Comparison of ENCODE assay signal across 8 cellular contexts in genomic region chr5:59039003-59039295, GRCh38.
A peak's percentile ranks its signal among the peaks of the same experiment; 100 is the strongest.
DNase-seq lines count a peak whose midpoint lies in the region; ATAC-seq, FAIRE-seq and TF ChIP-seq lines count a peak whose summit lies in the region.

No MANE protein-coding gene starts in this region.

- H3K9me3 Mint-ChIP-seq in brain, result no peaks in the 10 kb centered on the region

- H3K4me1 ChIP-seq in HepG2 (ENCODE audit: insufficient read depth, low read length) (peaks cover 64% of the 10 kb centered on the region), transverse colon (peaks cover 0 to 47% (median 30%) of the 10 kb centered on the region in 4 donors)

- peaks cover 8% of the 10 kb centered on the region for H3K36me3 Mint-ChIP-seq in brain

- no peaks in the 10 kb centered on the region; the same call in 1 of the 2 replicates for H4K20me1 ChIP-seq in HepG2 (ENCODE audit: insufficient read depth, low read length)

- CTCF ChIA-PET in HepG2 (lab: Yijun Ruan, JAX; ENCODE audit: low intra/inter-chr PET ratio, low total read pairs), result no interaction called here

- H3K9me3 ChIP-seq in HepG2 (ENCODE audit: low read length) (no peaks in the 10 kb centered on the region), transverse colon (no peaks in the 10 kb centered on the region)

- in situ Hi-C loops in HepG2 (cut with HindIII; ENCODE audit: extremely low pct_ligation_motif_present, low pct_unique_long_range_greater_than_20kb) (loop anchor here (10.0 kb wide), 1 partner anchor 126 kb away; no protein-coding TSS in a partner anchor), transverse colon (cut with MboI; ENCODE audit: low pct_ligation_motif_present in 1 of 4, low pct_unique_long_range_greater_than_20kb in 1 of 4, low sequenced_read_pairs in 3 of 4) (loop anchor here in 1 of 4 donors (25.0 kb wide), 1 partner anchor 123 kb away; no protein-coding TSS in a partner anchor)

- peaks cover 73% of the 10 kb centered on the region for H3K4me1 Mint-ChIP-seq in brain

- H3K9ac ChIP-seq in HepG2 (ENCODE audit: insufficient read depth, low read depth, low read length), result peak overlapping the region; percentile 61

- TF ChIP-seq POLR2A in HepG2 (IDR thresholded peaks at IDR 0.05; ENCODE audit: insufficient read depth in 1 of 2, low read depth in 2 of 2, low read length in 2 of 2) (no peak), transverse colon (IDR thresholded peaks at IDR 0.05) (no peak)

- no peak for DNase-seq in HepG2 (ENCODE audit: low spot score)
- no peak for DNase-seq in transverse colon
- DNase-seq in middle frontal gyrus (ENCODE audit: extremely low spot score, low spot score), result no peak
- DNase-seq in NCI-H1694 (lab: John Stamatoyannopoulos, UW), result no peak
- no peak for DNase-seq in NCI-H748 treated with DMSO at 0.1 percent for 48 hours (lab: John Stamatoyannopoulos, UW)

- no peak for FAIRE-seq in HepG2 (lab: Jason Lieb, UNC)

- intact Hi-C loops in HepG2 (cut with micrococcal nuclease; ENCODE audit: unreplicated experiment) (no loop called here), transverse colon (cut with DNase I; ENCODE audit: low total_unique reads) (loop anchor here (2.0 to 10.0 kb wide), 3 partner anchors 33 to 136 kb away; no protein-coding TSS in a partner anchor)

- no peak overlapping the region for H2AFZ ChIP-seq in HepG2 (ENCODE audit: low read length)

- no CpG with 5 or more reads among the region's 29 CpGs for WGBS in HepG2 (ENCODE audit: low lambda C conversion rate)
- WGBS in transverse colon (ENCODE audit: low coverage in 1 of 2), 2 donors, result 6% methylated on average over 15 of the region's 29 CpGs; no CpG with 5 or more reads in 1 of the 2 donors

- TF ChIP-seq CTCF in brain (conservative IDR thresholded peaks at IDR 0.05), result no peak
- no peak for TF ChIP-seq CTCF in HepG2 (CRISPR knock-in tag; IDR thresholded peaks at IDR 0.05)
- no peak for TF ChIP-seq CTCF in transverse colon (IDR thresholded peaks at IDR 0.05)

- no TSS peak for BruUV-seq in HepG2 (replicated peaks; lab: Mats Ljungman, UMichigan)

- TF ChIP-seq EP300 in HepG2 (IDR thresholded peaks at IDR 0.05; ENCODE audit: low read depth in 2 of 2, low read length in 2 of 2) (no peak), HepG2 (CRISPR knock-in tag; IDR thresholded peaks at IDR 0.05; ENCODE audit: borderline replicate concordance) (no peak), transverse colon (IDR thresholded peaks at IDR 0.05; ENCODE audit: low read depth) (no peak)

- POLR2A ChIA-PET in HepG2 (lab: Yijun Ruan, JAX), result interaction anchor here (1.1 to 1.6 kb wide), 2 partner anchors 41 to 56 kb away, joined by 3 read pairs; no protein-coding TSS in a partner anchor

- peak overlapping the region; percentile 88 to 95 (median 93) for H3K4me3 Mint-ChIP-seq in brain

- no peak for TF ChIP-seq RAD21 in HepG2 (CRISPR knock-in tag; IDR thresholded peaks at IDR 0.05)

- peak overlapping the region; percentile 57 for H3K27ac ChIP-seq in HepG2 (ENCODE audit: extremely low read length, insufficient read depth, low read length)
- peak overlapping the region; percentile 73 to 86 (median 80) for H3K27ac ChIP-seq in transverse colon

- H3K27me3 ChIP-seq in HepG2 (ENCODE audit: control insufficient read depth in 1 of 2, insufficient read depth in 2 of 2, low read length in 2 of 2) (peaks cover 0 to 13% of the 10 kb centered on the region in 2 experiments; a peak in 1 of 5 replicates), transverse colon (no peaks in the 10 kb centered on the region)

- H3K36me3 ChIP-seq in HepG2 (replicated peaks in 1 of 2; ENCODE audit: control insufficient read depth in 1 of 2, insufficient read depth in 2 of 2, low read length in 2 of 2) (no peaks in the 10 kb centered on the region), transverse colon (no peaks in the 10 kb centered on the region)

- ATAC-seq in GM18861 (IDR thresholded peaks at IDR 0.05; ENCODE audit: unreplicated experiment) (peak; percentile 29), HG03432 (IDR thresholded peaks at IDR 0.05; ENCODE audit: unreplicated experiment) (peak; percentile 49), HepG2 (peak; percentile 48)

- H3K4me3 ChIP-seq in HepG2 (replicated peaks in 1 of 3; ENCODE audit: insufficient read depth in 1 of 3, low read depth in 2 of 3, low read length in 3 of 3) (peak overlapping the region; percentile 58 to 77 (median 64)), transverse colon (peak overlapping the region; percentile 53 to 82 (median 58))

- H3K27ac Mint-ChIP-seq in brain, result peak overlapping the region in 4 of 5 experiments; percentile 76 to 90 (median 80)

- peaks cover 41% of the 10 kb centered on the region for H3K27me3 Mint-ChIP-seq in brain

- peak overlapping the region; percentile 77 for H3K4me2 ChIP-seq in HepG2 (ENCODE audit: low read depth, low read length)

- peaks cover 3% of the 10 kb centered on the region for H3K79me2 ChIP-seq in HepG2 (ENCODE audit: insufficient read depth, low read length)

TF ChIP-seq in HepG2, 621 proteins besides CTCF, POLR2A, EP300 and RAD21 (continues in another document):
- TF ChIP-seq ZNF10 (CRISPR knock-in tag; IDR thresholded peaks at IDR 0.05; ENCODE audit: borderline replicate concordance, low read depth), result no peak
- TF ChIP-seq ZMAT3 (CRISPR knock-in tag; conservative IDR thresholded peaks at IDR 0.05), result 0 out of 2 replicates have a peak, but pooled peaks have one; percentile 18
- no peak for TF ChIP-seq ZFAT (CRISPR knock-in tag; conservative IDR thresholded peaks at IDR 0.05)
- TF ChIP-seq TFDP1 (CRISPR knock-in tag; IDR thresholded peaks at IDR 0.05; ENCODE audit: borderline replicate concordance), result peak; percentile 43
- peak; percentile 5; the same call in 1 of the 2 replicates for TF ChIP-seq FOXO1 (CRISPR knock-in tag; IDR thresholded peaks at IDR 0.05)
- TF ChIP-seq ZSCAN25 (CRISPR knock-in tag; IDR thresholded peaks at IDR 0.05), result no peak
- TF ChIP-seq ARNTL (CRISPR knock-in tag; IDR thresholded peaks at IDR 0.05), result no peak
- TF ChIP-seq HMGXB4 (CRISPR knock-in tag; IDR thresholded peaks at IDR 0.05; ENCODE audit: borderline replicate concordance in 1 of 2, low read depth in 1 of 2), result peak in 1 of 2 experiments; percentile 77; a peak in 1 of 4 replicates
- peak; percentile 16 for TF ChIP-seq SAP130 (CRISPR knock-in tag; IDR thresholded peaks at IDR 0.05; ENCODE audit: low read depth)
- TF ChIP-seq TGIF2 (CRISPR knock-in tag; IDR thresholded peaks at IDR 0.05), result no peak
- TF ChIP-seq ZNF576 (CRISPR knock-in tag; IDR thresholded peaks at IDR 0.05), result no peak
- TF ChIP-seq ZKSCAN1 (IDR thresholded peaks at IDR 0.05; ENCODE audit: low read length), result no peak
- no peak for TF ChIP-seq CENPT (CRISPR knock-in tag; IDR thresholded peaks at IDR 0.05; ENCODE audit: low read depth)
- TF ChIP-seq ETV5 (CRISPR knock-in tag; IDR thresholded peaks at IDR 0.05; ENCODE audit: borderline replicate concordance), result no peak
- peak; percentile 57 for TF ChIP-seq ZNF883 (CRISPR knock-in tag; IDR thresholded peaks at IDR 0.05; ENCODE audit: not compliant biosample characterization)
- TF ChIP-seq BORCS8-MEF2B (CRISPR knock-in tag; IDR thresholded peaks at IDR 0.05), result peak; percentile 10; the same call in 1 of the 2 replicates
- TF ChIP-seq MEF2D (CRISPR knock-in tag; IDR thresholded peaks at IDR 0.05), result no peak
- no peak for TF ChIP-seq ZNF740 (CRISPR knock-in tag; IDR thresholded peaks at IDR 0.05)
- peak; percentile 48; the same call in 1 of the 2 replicates for TF ChIP-seq ZNF770 (CRISPR knock-in tag; IDR thresholded peaks at IDR 0.05)
